Comparison of ENCODE assay signal across 1 cellular context in genomic region chr19:39531834-39532232, GRCh38.
TF ChIP-seq lines count a peak whose summit lies in the region.

No MANE protein-coding gene starts in this region.

TF ChIP-seq in H1, 55 proteins besides CTCF, POLR2A, EP300 and RAD21:
- TF ChIP-seq SP2 (IDR thresholded peaks at IDR 0.05; ENCODE audit: low read length) (no peak), ATF2 (IDR thresholded peaks at IDR 0.05; ENCODE audit: low read length) (no peak), BACH1 (IDR thresholded peaks at IDR 0.05; ENCODE audit: low read length) (no peak), TCF12 (IDR thresholded peaks at IDR 0.05; ENCODE audit: low read depth, low read length) (no peak), SAP30 (IDR thresholded peaks at IDR 0.05; ENCODE audit: insufficient read depth, insufficient replicate concordance, low read length) (no peak), ASH2L (IDR thresholded peaks at IDR 0.05; ENCODE audit: low read length) (no peak), TAF7 (optimal IDR thresholded peaks at IDR 0.05; ENCODE audit: borderline replicate concordance, low read depth, low read length) (no peak), CTBP2 (IDR thresholded peaks at IDR 0.05; ENCODE audit: borderline replicate concordance, insufficient read depth, insufficient read length, low read length) (no peak), TBP (IDR thresholded peaks at IDR 0.05; ENCODE audit: low read depth, low read length) (no peak), NANOG (IDR thresholded peaks at IDR 0.05; ENCODE audit: insufficient read depth, low read depth, low read length, poor library complexity, severe bottlenecking) (no peak), SIN3A (conservative IDR thresholded peaks at IDR 0.05 in 1 of 2, IDR thresholded peaks at IDR 0.05 in 1 of 2; ENCODE audit: low read depth in 1 of 2, low read length in 2 of 2) (no peak), KDM5A (IDR thresholded peaks at IDR 0.05; ENCODE audit: low read length) (no peak), CBX8 (IDR thresholded peaks at IDR 0.05; ENCODE audit: borderline replicate concordance, low read depth, low read length) (no peak), NRF1 (IDR thresholded peaks at IDR 0.05; ENCODE audit: low read depth, low read length) (no peak)
TF ChIP-seq in H1: peak in this region for 0.
